9 cellular contexts compared by ENCODE assay signal in genomic region chrX:15242899-15243555, GRCh38. TPM values are rescaled to one million over a fixed set of nuclear protein-coding genes. Genes with fewer than 3 reads are reported as not detected.
DNase-seq lines count a peak whose midpoint lies in the region; ATAC-seq and TF ChIP-seq lines count a peak whose summit lies in the region.
"Had no signal": no experiment of that assay in that cellular context is flagged by ENCODE, and none has a peak within 500 bp of the region (broad histone marks: within the 10 kb centered on the region; RNA-seq: fewer than 3 reads in every experiment).

No MANE protein-coding gene starts in this region.

- H3K4me3 ChIP-seq in brain microvascular endothelial cell (ENCODE audit: low read depth, low read length): no peak overlapping the region

- H3K36me3 ChIP-seq in brain microvascular endothelial cell (replicated peaks): no peaks in the 10 kb centered on the region

- intact Hi-C loops in left colon (cut with DNase I, micrococcal nuclease): no loop called here

- TF ChIP-seq CTCF in RWPE1 (conservative IDR thresholded peaks at IDR 0.05; ENCODE audit: low read depth): peak; percentile 60
- TF ChIP-seq CTCF in brain microvascular endothelial cell (IDR thresholded peaks at IDR 0.05; ENCODE audit: low read depth, low read length, missing control alignments): peak; percentile 62

- no peaks in the 10 kb centered on the region for H3K27me3 Mint-ChIP-seq in stimulated activated naive CD8-positive, alpha-beta T cell treated with anti-CD3 and anti-CD28 coated beads, Interleukin-15, amount 100 ng/mL, for 72 hours
- H3K27me3 Mint-ChIP-seq: activated naive CD8-positive, alpha-beta T cell had no signal

- H3K27ac ChIP-seq in RWPE1 (no peak overlapping the region), brain microvascular endothelial cell (no peak overlapping the region)

- no peaks in the 10 kb centered on the region for H3K4me1 Mint-ChIP-seq in stimulated activated naive CD8-positive, alpha-beta T cell treated with anti-CD3 and anti-CD28 coated beads, Interleukin-15, amount 100 ng/mL, for 72 hours

- CTCF ChIA-PET in RWPE1 (lab: Yijun Ruan, JAX): interaction anchor here (0.6 to 2.5 kb wide), 9 partner anchors 9 to 1712 kb away, joined by 3 to 9 read pairs (median 3); no protein-coding TSS in a partner anchor

- POLR2A ChIA-PET in RWPE1 (lab: Yijun Ruan, JAX; ENCODE audit: low non-redundant PET): no interaction called here

- DNase-seq in NCI-H446 (lab: John Stamatoyannopoulos, UW): peak; percentile 3 to 40
- no peak for DNase-seq in NCI-H446 treated with DMSO at 0.1 percent for 48 hours (lab: John Stamatoyannopoulos, UW)
- peak; percentile 29 for DNase-seq in KBM-7
- DNase-seq in RWPE1 (ENCODE audit: low spot score): peak; percentile 11
- peak; percentile 53 for DNase-seq in brain microvascular endothelial cell
- peak in 1 of 2 donors; percentile 56 for DNase-seq in left colon
- peak; percentile 3 to 15 for DNase-seq in stimulated activated naive CD8-positive, alpha-beta T cell treated with anti-CD3 and anti-CD28 coated beads, Interleukin-15, amount 100 ng/mL, for 72 hours

- in situ Hi-C loops in KBM-7 (cut with MboI; ENCODE audit: low pct_unique_long_range_greater_than_20kb, low sequenced_read_pairs): no loop called here
- in situ Hi-C loops in brain microvascular endothelial cell (cut with HindIII; ENCODE audit: low pct_ligation_motif_present, low sequenced_read_pairs): no loop called here

- H3K9me3 Mint-ChIP-seq in stimulated activated naive CD8-positive, alpha-beta T cell treated with anti-CD3 and anti-CD28 coated beads, Interleukin-15, amount 100 ng/mL, for 72 hours: no peaks in the 10 kb centered on the region

- ATAC-seq in left colon: peak; percentile 72
- no peak for ATAC-seq in stimulated activated naive CD8-positive, alpha-beta T cell treated with anti-CD3 and anti-CD28 coated beads, Interleukin-15, amount 100 ng/mL, for 72 hours
- no peak for ATAC-seq in HG03521 (IDR thresholded peaks at IDR 0.05; ENCODE audit: unreplicated experiment)

- no peak overlapping the region for H3K27ac Mint-ChIP-seq in stimulated activated naive CD8-positive, alpha-beta T cell treated with anti-CD3 and anti-CD28 coated beads, Interleukin-15, amount 100 ng/mL, for 72 hours
- H3K27ac Mint-ChIP-seq: activated naive CD8-positive, alpha-beta T cell had no signal

- no peaks in the 10 kb centered on the region for H3K27me3 ChIP-seq in brain microvascular endothelial cell (replicated peaks)

- no peak overlapping the region for H3K4me3 Mint-ChIP-seq in stimulated activated naive CD8-positive, alpha-beta T cell treated with anti-CD3 and anti-CD28 coated beads, Interleukin-15, amount 100 ng/mL, for 72 hours
- H3K4me3 Mint-ChIP-seq: activated naive CD8-positive, alpha-beta T cell had no signal

RNA-seq across cellular contexts. Expression of gene ASB9, which starts 26.9 kb away (rescaled TPM):
- 1 to 10 TPM in 1 of 2 donors, under 1 TPM in 1; 0.95 to 1.9 TPM for total RNA-seq in left colon
